In the genomic region with DNA sequence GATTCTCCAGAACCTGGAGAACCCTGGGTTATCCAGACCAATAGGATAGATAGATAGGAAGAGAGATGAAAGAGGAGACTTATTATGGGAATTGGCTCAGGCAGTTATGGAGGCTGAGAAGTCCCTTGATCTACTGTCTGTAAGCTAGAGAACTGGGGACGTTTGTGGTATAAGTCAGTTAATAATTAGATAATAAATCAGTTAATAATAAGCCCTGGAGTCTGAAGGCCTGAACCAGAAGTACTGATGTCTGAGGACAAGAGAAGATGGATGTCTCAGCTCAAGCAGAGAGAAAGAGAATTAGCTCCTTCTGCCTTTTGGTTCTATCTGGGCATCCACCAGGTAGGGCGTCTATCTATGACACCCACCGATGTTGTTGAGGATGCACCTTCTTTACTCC, we compare ENCODE assay signal across 8 cellular contexts.
"Had no signal": no experiment of that assay in that cellular context is flagged by ENCODE, and none has a peak within 500 bp of the region (broad histone marks: within the 10 kb centered on the region; RNA-seq: fewer than 3 reads in every experiment).

No MANE protein-coding gene starts in this region.

- H3K27ac ChIP-seq: GM23248 had no signal

- H3K4me3 ChIP-seq: GM23248, GM23338, HAP-1 had no signal

- H3K4me1 ChIP-seq: HAP-1 had no signal

- H3K9me3 ChIP-seq: HAP-1 had no signal

- H3K9ac ChIP-seq: GM23248 had no signal

- ATAC-seq: GM23338, HCT116 had no signal

- H2AFZ ChIP-seq: GM23248, GM23338 had no signal

- H3K4me2 ChIP-seq: GM23338 had no signal

- DNase-seq: GM23248, GOT3, H7, HCEC 1CT, HFFc6 had no signal

- H3K36me3 ChIP-seq: HAP-1 had no signal
